8 cellular contexts compared by ENCODE assay signal in genomic region chr16:28923652-28924398, GRCh38. TPM values are rescaled to one million over a fixed set of nuclear protein-coding genes. Genes with fewer than 3 reads are reported as not detected.
DNase-seq lines count a peak whose midpoint lies in the region; ATAC-seq and TF ChIP-seq lines count a peak whose summit lies in the region.

No MANE protein-coding gene starts in this region.

- peak overlapping the region; percentile 20 for H3K4me3 Mint-ChIP-seq in activated CD4-positive, alpha-beta memory T cell treated with anti-CD3 and anti-CD28 coated beads for 36 hours

- H3K27me3 Mint-ChIP-seq in activated CD4-positive, alpha-beta memory T cell treated with anti-CD3 and anti-CD28 coated beads for 36 hours: no peaks in the 10 kb centered on the region

- peaks cover 11% of the 10 kb centered on the region for H3K36me3 ChIP-seq in GM06990 (ENCODE audit: control insufficient read depth, insufficient read depth, low read length)

- TF ChIP-seq CTCF in GM06990 (IDR thresholded peaks at IDR 0.05; ENCODE audit: insufficient read depth, low read length, poor library complexity, severe bottlenecking): no peak

- H3K27ac ChIP-seq in layer of hippocampus (ENCODE audit: low read depth, low read length): peak overlapping the region; percentile 96

- H3K27me3 ChIP-seq in GM06990 (replicated peaks; ENCODE audit: control insufficient read depth, insufficient read depth, low read length) (no peaks in the 10 kb centered on the region), layer of hippocampus (ENCODE audit: control insufficient read depth, insufficient read depth, low read length) (no peaks in the 10 kb centered on the region)

- H3K4me3 ChIP-seq in GM06990 (replicated peaks; ENCODE audit: low read depth, low read length): peak overlapping the region; percentile 72

- no peaks in the 10 kb centered on the region for H3K9me3 Mint-ChIP-seq in activated CD4-positive, alpha-beta memory T cell treated with anti-CD3 and anti-CD28 coated beads for 36 hours

- peak; percentile 84 for DNase-seq in GM06990 (ENCODE audit: extremely low read depth, insufficient read length)
- DNase-seq in activated CD4-positive, alpha-beta memory T cell treated with anti-CD3 and anti-CD28 coated beads for 36 hours: no peak
- no peak for DNase-seq in NCI-H2107 (lab: John Stamatoyannopoulos, UW)
- DNase-seq in stimulated activated naive CD4-positive, alpha-beta T cell treated with Interleukin-2 at 50 U/mL for 16 hours (lab: John Stamatoyannopoulos, UW): no peak
- no peak for DNase-seq in EL

- peaks cover 9% of the 10 kb centered on the region for H3K4me1 Mint-ChIP-seq in activated CD4-positive, alpha-beta memory T cell treated with anti-CD3 and anti-CD28 coated beads for 36 hours (ENCODE audit: low read depth)

- peak; percentile 54 for ATAC-seq in GM19397 (IDR thresholded peaks at IDR 0.05; ENCODE audit: unreplicated experiment)
- ATAC-seq in HG03432 (IDR thresholded peaks at IDR 0.05; ENCODE audit: unreplicated experiment): peak; percentile 56

- H3K36me3 Mint-ChIP-seq in activated CD4-positive, alpha-beta memory T cell treated with anti-CD3 and anti-CD28 coated beads for 36 hours: peaks cover 9% of the 10 kb centered on the region

- intact Hi-C loops in activated CD4-positive, alpha-beta memory T cell treated with anti-CD3 and anti-CD28 coated beads for 36 hours (cut with micrococcal nuclease): no loop called here

- CTCF ChIA-PET in activated CD4-positive, alpha-beta memory T cell treated with anti-CD3 and anti-CD28 coated beads for 36 hours (lab: Charles Lee): interaction anchor here (0.9 to 4.7 kb wide), 3 partner anchors 11 to 21 kb away, joined by 3 to 31 read pairs (median 11); no protein-coding TSS in a partner anchor

- POLR2A ChIA-PET in activated CD4-positive, alpha-beta memory T cell treated with anti-CD3 and anti-CD28 coated beads for 36 hours (lab: Charles Lee): interaction anchor here (1.0 to 1.5 kb wide), 2 partner anchors 77 to 101 kb away, joined by 3 to 5 read pairs; partner anchors contain the start of genes ATXN2L and TUFM

- no peak overlapping the region for H3K27ac Mint-ChIP-seq in activated CD4-positive, alpha-beta memory T cell treated with anti-CD3 and anti-CD28 coated beads for 36 hours

RNA-seq across cellular contexts. Expression of gene RABEP2, which starts 1.2 kb away (rescaled TPM):
- 10 to 100 TPM; 11.3 to 12.0 TPM for total RNA-seq in activated CD4-positive, alpha-beta memory T cell treated with anti-CD3 and anti-CD28 coated beads for 36 hours

RNA-seq across cellular contexts. Expression of gene CD19, which starts 7.9 kb away (rescaled TPM):
- under 1 TPM in 1 of 2 experiments, not detected in 1; 0.29 TPM for total RNA-seq in activated CD4-positive, alpha-beta memory T cell treated with anti-CD3 and anti-CD28 coated beads for 36 hours

RNA-seq across cellular contexts. Expression of gene NFATC2IP, which starts 26.9 kb away (rescaled TPM):
- total RNA-seq in activated CD4-positive, alpha-beta memory T cell treated with anti-CD3 and anti-CD28 coated beads for 36 hours: 10 to 100 TPM; 57.7 to 64.6 TPM

RNA-seq across cellular contexts. Expression of gene ATP2A1, which starts 45.5 kb away (rescaled TPM):
- total RNA-seq in activated CD4-positive, alpha-beta memory T cell treated with anti-CD3 and anti-CD28 coated beads for 36 hours: 1 to 10 TPM; 3.3 to 3.8 TPM

RNA-seq across cellular contexts. Expression of gene SPNS1, which starts 50.8 kb away (rescaled TPM):
- total RNA-seq in activated CD4-positive, alpha-beta memory T cell treated with anti-CD3 and anti-CD28 coated beads for 36 hours: 10 to 100 TPM; 11.3 to 12.0 TPM
